ENCODE assay signal across 8 cellular contexts in genomic region chr1:247681288-247681897, GRCh38. TPM values are rescaled to one million over a fixed set of nuclear protein-coding genes. Genes with fewer than 3 reads are reported as not detected.
DNase-seq lines count a peak whose midpoint lies in the region; ATAC-seq and TF ChIP-seq lines count a peak whose summit lies in the region.

No MANE protein-coding gene starts in this region.

- no peaks in the 10 kb centered on the region for H3K9me3 ChIP-seq in breast epithelium
- H3K9me3 ChIP-seq in Panc1 (ENCODE audit: control insufficient read depth, insufficient read depth, low read depth, low read length) = 0 out of 2 replicates have a peak, but pooled peaks cover 3% of the 10 kb centered on the region
- no peaks in the 10 kb centered on the region for H3K9me3 ChIP-seq in gastroesophageal sphincter

- no peak overlapping the region for H3K4me3 ChIP-seq in breast epithelium
- H3K4me3 ChIP-seq in Panc1 (ENCODE audit: low read depth in 2 of 2, low read length in 2 of 2) = no peak overlapping the region
- H3K4me3 ChIP-seq in gastroesophageal sphincter = no peak overlapping the region

- H3K4me3 Mint-ChIP-seq in MCF 10A (ENCODE audit: unreplicated experiment) = no peak overlapping the region

- ATAC-seq in GM21576 (IDR thresholded peaks at IDR 0.05; ENCODE audit: unreplicated experiment) = peak; percentile 95
- ATAC-seq in Panc1 = peak; percentile 78; the same call in 1 of the 2 replicates
- ATAC-seq in gastroesophageal sphincter = no peak

- H3K27me3 Mint-ChIP-seq in MCF 10A (ENCODE audit: insufficient read depth, unreplicated experiment) = no peaks in the 10 kb centered on the region

- peaks cover 6% of the 10 kb centered on the region for H3K4me1 Mint-ChIP-seq in MCF 10A (ENCODE audit: insufficient read depth, unreplicated experiment)

- H3K27me3 ChIP-seq in breast epithelium (no peaks in the 10 kb centered on the region), Panc1 (ENCODE audit: control insufficient read depth, insufficient read depth, low read length) (no peaks in the 10 kb centered on the region), gastroesophageal sphincter (no peaks in the 10 kb centered on the region)

- WGBS in gastroesophageal sphincter (ENCODE audit: low coverage in 1 of 2), 2 donors = 27 to 28% methylated on average over 5 to 7 of the region's 7 CpGs

- POLR2A ChIA-PET in MCF 10A (lab: Yijun Ruan, JAX) = no interaction called here
- POLR2A ChIA-PET in Panc1 (lab: Charles Lee) = no interaction called here

- peaks cover 7% of the 10 kb centered on the region for H3K9me3 Mint-ChIP-seq in MCF 10A (ENCODE audit: unreplicated experiment)

- no peak overlapping the region for H3K27ac ChIP-seq in breast epithelium
- H3K27ac ChIP-seq in Panc1 (ENCODE audit: low read length) = no peak overlapping the region
- no peak overlapping the region for H3K27ac ChIP-seq in gastroesophageal sphincter

- H3K4me1 ChIP-seq in breast epithelium = no peaks in the 10 kb centered on the region
- no peaks in the 10 kb centered on the region for H3K4me1 ChIP-seq in Panc1 (ENCODE audit: control insufficient read depth, insufficient read depth, low read length)
- H3K4me1 ChIP-seq in gastroesophageal sphincter = no peaks in the 10 kb centered on the region

- no peak for TF ChIP-seq EP300 in gastroesophageal sphincter (IDR thresholded peaks at IDR 0.05)

- in situ Hi-C loops in Panc1 (cut with HindIII; ENCODE audit: low pct_unique_long_range_greater_than_20kb, low sequenced_read_pairs) = no loop called here
- in situ Hi-C loops in T47D (cut with HindIII; ENCODE audit: low pct_unique_long_range_greater_than_20kb, low sequenced_read_pairs) = no loop called here

- TF ChIP-seq POLR2A in breast epithelium (IDR thresholded peaks at IDR 0.05) (no peak), gastroesophageal sphincter (IDR thresholded peaks at IDR 0.05) (no peak)

- CTCF ChIA-PET in MCF 10A (lab: Yijun Ruan, JAX) = interaction anchor here (0.6 to 4.0 kb wide), 35 partner anchors 10 to 1245 kb away, joined by 3 to 24 read pairs (median 4); no protein-coding TSS in a partner anchor
- CTCF ChIA-PET in Panc1 (lab: Charles Lee) = no interaction called here

- BruUV-seq in MCF 10A (replicated peaks; lab: Mats Ljungman, UMichigan) (no TSS peak), Panc1 (replicated peaks; lab: Mats Ljungman, UMichigan) (no TSS peak)

- H3K36me3 ChIP-seq in breast epithelium = no peaks in the 10 kb centered on the region
- H3K36me3 ChIP-seq in Panc1 (ENCODE audit: control insufficient read depth, insufficient read depth, low read length) = no peaks in the 10 kb centered on the region
- H3K36me3 ChIP-seq in gastroesophageal sphincter = no peaks in the 10 kb centered on the region

- no peak overlapping the region for H3K27ac Mint-ChIP-seq in MCF 10A (ENCODE audit: low read depth, unreplicated experiment)

- TF ChIP-seq CTCF in MCF 10A (IDR thresholded peaks at IDR 0.05; ENCODE audit: unreplicated experiment) (peak; percentile 99), breast epithelium (IDR thresholded peaks at IDR 0.05) (peak in 1 of 3 donors; percentile 32), Panc1 (IDR thresholded peaks at IDR 0.05) (peak; percentile 85), gastroesophageal sphincter (IDR thresholded peaks at IDR 0.05) (peak in 2 of 4 experiments; percentile 3 to 41)

- intact Hi-C loops in MCF 10A (cut with micrococcal nuclease) (loop anchor here (1.0 to 5.0 kb wide), 6 partner anchors 225 to 1126 kb away; partner anchors contain the start of gene OR2T1), breast epithelium (cut with DNase I; ENCODE audit: low total_unique reads) (no loop called here), Panc1 (cut with micrococcal nuclease; ENCODE audit: unreplicated experiment) (loop anchor here (10.0 kb wide), 2 partner anchors 553 to 943 kb away; partner anchors contain the start of gene OR2M4)

- no peaks in the 10 kb centered on the region for H3K36me3 Mint-ChIP-seq in MCF 10A (ENCODE audit: insufficient read depth, unreplicated experiment)

- DNase-seq in MCF 10A (ENCODE audit: unreplicated experiment) (peak; percentile 82), breast epithelium (ENCODE audit: low spot score in 2 of 2) (no peak), HS-27A (ENCODE audit: low read depth) (peak; percentile 1), Panc1 (ENCODE audit: low read depth, low spot score) (peak; percentile 46), T47D (ENCODE audit: low read depth in 1 of 2, low spot score in 1 of 2) (peak; percentile 10 to 77), lung microvascular endothelial cell (ENCODE audit: low read depth in 2 of 2) (peak; percentile 19 to 31)

RNA-seq across cellular contexts. Expression of gene OR13G1, which starts 1.9 kb away (rescaled TPM):
- total RNA-seq in MCF 10A (2022) (not detected in 2 replicates), breast epithelium (not detected), Panc1 (2021; ENCODE audit: unreplicated experiment) (not detected), lung microvascular endothelial cell (not detected in 2 replicates), gastroesophageal sphincter (not detected)
- polyA plus RNA-seq in Panc1 (2012; ENCODE audit: insufficient read length) = not detected

RNA-seq across cellular contexts. Expression of gene OR6F1, which starts 35.1 kb away (rescaled TPM):
- total RNA-seq in MCF 10A (2022) (not detected in 2 replicates), breast epithelium (not detected), Panc1 (2021; ENCODE audit: unreplicated experiment) (not detected), lung microvascular endothelial cell (not detected in 2 replicates), gastroesophageal sphincter (not detected)
- not detected for polyA plus RNA-seq in Panc1 (2012; ENCODE audit: insufficient read length)

RNA-seq across cellular contexts. Expression of gene OR14K1, which starts 57.0 kb away (rescaled TPM):
- total RNA-seq in MCF 10A (2022) (not detected in 2 replicates), breast epithelium (1 to 10 TPM in 2 of 3 donors, not detected in 1; 1.0 to 1.3 TPM), Panc1 (2021; ENCODE audit: unreplicated experiment) (not detected), lung microvascular endothelial cell (not detected in 2 replicates), gastroesophageal sphincter (not detected)
- polyA plus RNA-seq in Panc1 (2012; ENCODE audit: insufficient read length) = not detected

Comparison
In these comparisons a context has a peak if more than half of its experiments do, and no peak if none do; other contexts are left out.
1. DNase-seq: peak in MCF 10A (single experiment), HS-27A (single experiment), Panc1 (single experiment), T47D (2 of 2) and lung microvascular endothelial cell (2 of 2); none in breast epithelium (0 of 2).